Comparison of ENCODE assay signal across 14 cellular contexts in genomic region chr5:77900691-77901090, GRCh38.
"Had no signal": no experiment of that assay in that cellular context is flagged by ENCODE, and none has a peak within 500 bp of the region (broad histone marks: within the 10 kb centered on the region; RNA-seq: fewer than 3 reads in every experiment).

No MANE protein-coding gene starts in this region.

- H3K9me3 ChIP-seq: left lung, mucosa of descending colon, pancreas, tibial nerve had no signal

- H3K27ac ChIP-seq: left lung, pancreas had no signal

- H3K4me3 ChIP-seq: left lung, mucosa of descending colon, pancreas, tibial nerve had no signal

- H3K4me1 ChIP-seq: left lung, pancreas had no signal

- H3K36me3 ChIP-seq: left lung, pancreas, tibial nerve had no signal

- H3K27me3 ChIP-seq: left lung, pancreas, tibial nerve had no signal

- DNase-seq: activated CD4-positive, alpha-beta memory T cell treated with anti-CD3 and anti-CD28 coated beads for 36 hours; activated CD4-positive, alpha-beta T cell treated with anti-CD3 and anti-CD28 coated beads for 36 hours; activated T-cell treated with anti-CD3 and anti-CD28 coated beads for 4 hours; effector CD8-positive, alpha-beta T cell; kidney; left lung; mucosa of descending colon; naive B cell; pancreas; stimulated activated CD8-positive, alpha-beta memory T cell treated with anti-CD3 and anti-CD28 coated beads, Interleukin-4, amount 100 ng/mL, for 48 hours; stimulated activated naive CD4-positive, alpha-beta T cell had no signal

- ATAC-seq: activated CD4-positive, alpha-beta T cell treated with anti-CD3 and anti-CD28 coated beads for 36 hours; esophagus mucosa; left lung; mucosa of descending colon; pancreas; WTC11 had no signal
